Comparison of ENCODE assay signal across 26 cellular contexts in the genomic region with DNA sequence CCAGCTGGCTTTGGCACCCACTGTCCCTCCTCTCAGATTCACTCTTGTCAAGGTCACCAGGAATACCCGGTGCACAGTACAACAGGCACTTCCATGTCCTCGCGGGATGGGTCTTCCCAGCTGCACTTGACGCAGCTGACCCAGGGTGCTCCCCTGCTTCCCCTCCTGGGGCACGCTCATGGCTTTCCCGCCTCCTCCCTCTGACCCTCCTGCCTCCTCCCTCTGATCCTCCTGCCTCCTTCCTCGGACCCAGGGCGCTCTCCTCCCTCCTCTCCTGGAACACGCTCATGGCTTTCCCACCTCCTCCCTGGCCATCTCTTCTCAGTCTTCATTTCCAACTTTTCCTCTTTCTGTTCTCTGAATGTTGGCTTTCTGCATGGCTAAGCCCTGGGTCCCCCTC. TPM values are rescaled to one million over a fixed set of nuclear protein-coding genes. Genes with fewer than 3 reads are reported as not detected.
"Had no signal": no experiment of that assay in that cellular context is flagged by ENCODE, and none has a peak within 500 bp of the region (broad histone marks: within the 10 kb centered on the region; RNA-seq: fewer than 3 reads in every experiment).

No MANE protein-coding gene starts in this region.

- H3K9me3 ChIP-seq: gastroesophageal sphincter, heart left ventricle, left ventricle myocardium inferior, prostate gland, right atrium auricular region, thoracic aorta had no signal

- H3K27ac ChIP-seq: brain microvascular endothelial cell, coronary artery, gastroesophageal sphincter, heart left ventricle, left ventricle myocardium inferior, prostate gland, right atrium auricular region, thoracic aorta had no signal

- H3K4me3 Mint-ChIP-seq: activated B cell treated with CpG ODN at 0.5 μM for 24 hours; activated CD4-positive, alpha-beta memory T cell treated with anti-CD3 and anti-CD28 coated beads for 36 hours; activated CD8-positive, alpha-beta memory T cell treated with anti-CD3 and anti-CD28 coated beads, Interleukin-2, amount 10 ng/mL, durations not matched to agents 7 days and 5 days; central memory CD8-positive, alpha-beta T cell; neural crest cell; stimulated activated memory B cell treated with anti-CD40 and anti-IgM and Interleukin-4, amounts not matched to agents 10 μg/mL and 1 μg/mL and 100 μg/mL, for 72 hours had no signal

- H3K36me3 Mint-ChIP-seq: activated CD4-positive, alpha-beta memory T cell treated with anti-CD3 and anti-CD28 coated beads for 36 hours; activated CD8-positive, alpha-beta memory T cell treated with anti-CD3 and anti-CD28 coated beads, Interleukin-2, amount 10 ng/mL, durations not matched to agents 7 days and 5 days; stimulated activated memory B cell treated with anti-CD40 and anti-IgM and Interleukin-4, amounts not matched to agents 10 μg/mL and 1 μg/mL and 100 μg/mL, for 72 hours had no signal

- H3K27me3 ChIP-seq: brain microvascular endothelial cell, gastroesophageal sphincter, heart left ventricle, right atrium auricular region had no signal

- H3K4me1 Mint-ChIP-seq: activated B cell treated with CpG ODN at 0.5 μM for 24 hours; activated CD8-positive, alpha-beta memory T cell treated with anti-CD3 and anti-CD28 coated beads, Interleukin-2, amount 10 ng/mL, durations not matched to agents 7 days and 5 days; central memory CD8-positive, alpha-beta T cell; neural crest cell; stimulated activated memory B cell treated with anti-CD40 and anti-IgM and Interleukin-4, amounts not matched to agents 10 μg/mL and 1 μg/mL and 100 μg/mL, for 72 hours had no signal

- DNase-seq: activated B cell treated with CpG ODN at 0.5 μM for 24 hours; activated CD4-positive, alpha-beta memory T cell treated with anti-CD3 and anti-CD28 coated beads for 36 hours; activated CD4-positive, alpha-beta T cell treated with anti-CD3 and anti-CD28 coated beads for 4 hours; activated CD8-positive, alpha-beta memory T cell treated with anti-CD3 and anti-CD28 coated beads, Interleukin-2, amount 10 ng/mL, durations not matched to agents 7 days and 5 days; activated naive CD4-positive, alpha-beta T cell; anterior cingulate cortex; brain microvascular endothelial cell; erythroblast; heart left ventricle; left ventricle myocardium inferior; small intestine; stimulated activated CD4-positive, alpha-beta T cell treated with anti-CD3 and anti-CD28 coated beads, Interleukin-4, amount 100 ng/mL, for 24 hours; SW 1271 had no signal

- ATAC-seq: activated CD8-positive, alpha-beta memory T cell treated with anti-CD3 and anti-CD28 coated beads, Interleukin-2, amount 10 ng/mL, durations not matched to agents 7 days and 5 days; gastroesophageal sphincter; heart left ventricle; stimulated activated memory B cell treated with anti-CD40 and anti-IgM and Interleukin-4, amounts not matched to agents 10 μg/mL and 1 μg/mL and 100 μg/mL, for 72 hours had no signal

- H3K27ac Mint-ChIP-seq: activated B cell treated with CpG ODN at 0.5 μM for 24 hours; activated CD4-positive, alpha-beta memory T cell treated with anti-CD3 and anti-CD28 coated beads for 36 hours; activated CD8-positive, alpha-beta memory T cell treated with anti-CD3 and anti-CD28 coated beads, Interleukin-2, amount 10 ng/mL, durations not matched to agents 7 days and 5 days; stimulated activated memory B cell treated with anti-CD40 and anti-IgM and Interleukin-4, amounts not matched to agents 10 μg/mL and 1 μg/mL and 100 μg/mL, for 72 hours had no signal

- H3K4me1 ChIP-seq: gastroesophageal sphincter, heart left ventricle, left ventricle myocardium inferior, prostate gland, right atrium auricular region had no signal

- H3K9me3 Mint-ChIP-seq: activated B cell treated with CpG ODN at 0.5 μM for 24 hours; activated CD4-positive, alpha-beta memory T cell treated with anti-CD3 and anti-CD28 coated beads for 36 hours; central memory CD8-positive, alpha-beta T cell; neural crest cell; stimulated activated memory B cell treated with anti-CD40 and anti-IgM and Interleukin-4, amounts not matched to agents 10 μg/mL and 1 μg/mL and 100 μg/mL, for 72 hours had no signal

RNA-seq across cellular contexts. Expression of a gene that starts 42.1 kb away (rescaled TPM):
- total RNA-seq: kidney epithelial cell, myocyte, neural crest cell, osteocyte, right atrium auricular region, thoracic aorta, urinary bladder had no signal

RNA-seq across cellular contexts. Expression of a gene that starts 50.6 kb away (rescaled TPM):
- total RNA-seq: kidney epithelial cell, left ventricle myocardium inferior, myocyte, right atrium auricular region, thoracic aorta, urinary bladder had no signal
- polyA plus RNA-seq: heart left ventricle had no signal

RNA-seq across cellular contexts. Expression of a gene that starts 53.9 kb away (rescaled TPM):
- total RNA-seq: activated B cell treated with CpG ODN at 0.5 μM for 24 hours; activated CD4-positive, alpha-beta memory T cell treated with anti-CD3 and anti-CD28 coated beads for 36 hours; activated CD8-positive, alpha-beta memory T cell treated with anti-CD3 and anti-CD28 coated beads, Interleukin-2, amount 10 ng/mL, durations not matched to agents 7 days and 5 days; myocyte; T-helper 2 cell treated with Interferon-gamma antibody and Interleukin-4, amounts not matched to agents 100 ng/mL and 5 ng/mL, for 36 hours had no signal
- polyA plus RNA-seq: heart left ventricle had no signal
